In the genomic region with DNA sequence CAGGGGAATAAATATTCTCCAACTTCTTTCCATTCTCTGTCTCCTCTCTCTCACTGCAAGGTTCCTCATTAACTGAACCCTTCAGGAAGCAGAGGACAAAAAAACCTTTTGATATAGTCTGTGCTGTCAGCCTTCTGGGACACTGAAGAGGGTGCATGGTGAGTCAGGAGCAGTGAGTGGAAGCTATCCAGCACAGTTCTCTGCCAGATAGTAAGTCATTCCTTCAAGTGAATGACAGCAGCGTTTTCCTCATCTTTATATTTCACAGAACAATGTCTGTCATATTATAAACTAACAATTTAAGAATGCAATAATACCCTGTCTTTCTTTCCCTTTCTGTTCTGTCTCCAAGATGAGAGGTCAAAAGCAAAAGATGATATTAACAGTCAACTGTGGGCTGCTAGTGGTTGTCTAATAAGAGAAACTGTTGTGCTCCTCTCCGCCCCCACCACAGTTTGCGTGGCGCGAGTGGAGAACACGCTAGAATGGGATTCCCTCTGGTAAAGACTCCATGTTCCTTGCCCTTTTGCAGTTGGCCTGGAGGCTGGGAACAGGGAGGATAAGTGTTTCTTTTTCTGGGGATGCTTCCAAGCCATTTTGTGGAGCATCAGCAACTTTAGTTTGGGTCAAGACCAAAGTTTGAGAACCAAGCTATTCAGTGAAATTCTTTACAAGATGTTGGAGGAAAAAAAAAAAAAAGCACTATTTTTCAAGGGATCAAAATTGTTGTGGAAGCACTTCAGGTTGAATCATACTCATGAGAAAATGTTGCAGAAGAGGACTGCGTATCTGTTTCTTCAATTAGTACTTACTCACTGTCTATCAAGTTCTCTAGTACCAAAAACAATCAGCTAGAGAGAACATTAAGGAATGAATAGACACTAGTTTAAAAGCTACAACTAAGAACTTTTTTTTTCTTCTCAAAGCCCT, we compare ENCODE assay signal across 17 cellular contexts.
A peak's percentile ranks its signal among the peaks of the same experiment; 100 is the strongest.
DNase-seq lines count a peak whose midpoint lies in the region; ATAC-seq and TF ChIP-seq lines count a peak whose summit lies in the region.
"Had no signal": no experiment of that assay in that cellular context is flagged by ENCODE, and none has a peak within 500 bp of the region (broad histone marks: within the 10 kb centered on the region; RNA-seq: fewer than 3 reads in every experiment).

No MANE protein-coding gene starts in this region.

- H3K27ac ChIP-seq in colonic mucosa (no peak overlapping the region), mesenchymal stem cell (ENCODE audit: low read length, poor library complexity, severe bottlenecking) (no peak overlapping the region), thyroid gland (no peak overlapping the region)
- H3K27ac ChIP-seq: 22Rv1, cardiac muscle cell had no signal

- intact Hi-C loops in colonic mucosa (cut with DNase I) (no loop called here), thyroid gland (cut with DNase I) (no loop called here)

- peaks cover 41% of the 10 kb centered on the region for H3K27me3 Mint-ChIP-seq in activated CD8-positive, alpha-beta memory T cell treated with anti-CD3 and anti-CD28 coated beads, Interleukin-2, amount 10 ng/mL, durations not matched to agents 7 days and 5 days

- H3K4me2 ChIP-seq in mesenchymal stem cell (ENCODE audit: low read length, poor library complexity, severe bottlenecking): no peak overlapping the region

- H3K9me3 Mint-ChIP-seq in activated CD8-positive, alpha-beta memory T cell treated with anti-CD3 and anti-CD28 coated beads, Interleukin-2, amount 10 ng/mL, durations not matched to agents 7 days and 5 days (ENCODE audit: low read depth): no peaks in the 10 kb centered on the region
- H3K9me3 Mint-ChIP-seq: effector memory CD8-positive, alpha-beta T cell; T-helper 1 cell treated with Interleukin-12 subunit alpha and Interleukin-12 subunit beta and Interleukin-4 antibody, amounts not matched to agents 30 μg/mL and 1 μg/mL, for 36 hours had no signal

- TF ChIP-seq POLR2A in thyroid gland (IDR thresholded peaks at IDR 0.05): no peak

- H2AFZ ChIP-seq in mesenchymal stem cell (ENCODE audit: low read depth, low read length): no peak overlapping the region

- H3K36me3 ChIP-seq in colonic mucosa: no peaks in the 10 kb centered on the region
- no peaks in the 10 kb centered on the region for H3K36me3 ChIP-seq in mesenchymal stem cell (ENCODE audit: control insufficient read depth in 1 of 2, insufficient read depth in 2 of 2, low read depth in 1 of 2, low read length in 2 of 2)
- H3K36me3 ChIP-seq in thyroid gland: no peaks in the 10 kb centered on the region
- H3K36me3 ChIP-seq: cardiac muscle cell had no signal

- H3K4me1 Mint-ChIP-seq in activated CD8-positive, alpha-beta memory T cell treated with anti-CD3 and anti-CD28 coated beads, Interleukin-2, amount 10 ng/mL, durations not matched to agents 7 days and 5 days: peaks cover 3% of the 10 kb centered on the region

- CTCF ChIA-PET in activated CD8-positive, alpha-beta memory T cell treated with anti-CD3 and anti-CD28 coated beads, Interleukin-2, amount 10 ng/mL, durations not matched to agents 7 days and 5 days (lab: Charles Lee): no interaction called here

- WGBS in mesenchymal stem cell: 82% methylated on average over 6 of the region's 7 CpGs
- 82 to 87% methylated on average over 7 of the region's 7 CpGs for WGBS in thyroid gland, 2 donors

- no peak overlapping the region for H3K14ac ChIP-seq in mesenchymal stem cell (ENCODE audit: low read length in 2 of 2)

- H3K4ac ChIP-seq in mesenchymal stem cell (ENCODE audit: low read depth in 1 of 2, low read length in 2 of 2): no peak overlapping the region

- H3K9ac ChIP-seq in colonic mucosa (ENCODE audit: low read depth in 2 of 2, low read length in 2 of 2) (no peak overlapping the region), mesenchymal stem cell (ENCODE audit: low read length) (peak overlapping the region; percentile 23)

- no peak for TF ChIP-seq CTCF in colonic mucosa (IDR thresholded peaks at IDR 0.05)
- no peak for TF ChIP-seq CTCF in thyroid gland (IDR thresholded peaks at IDR 0.05)

- H3K27me3 ChIP-seq in colonic mucosa (no peaks in the 10 kb centered on the region), mesenchymal stem cell (ENCODE audit: control insufficient read depth in 1 of 2, insufficient read depth in 1 of 2, low read length in 2 of 2) (peaks cover 0 to 4% of the 10 kb centered on the region in 2 experiments), thyroid gland (no peaks in the 10 kb centered on the region)

- no peak overlapping the region for H2BK12ac ChIP-seq in mesenchymal stem cell (ENCODE audit: low read length in 2 of 2)

- no peak overlapping the region for H2AK5ac ChIP-seq in mesenchymal stem cell (ENCODE audit: low read length, severe bottlenecking)

- no peak overlapping the region for H4K91ac ChIP-seq in mesenchymal stem cell (ENCODE audit: low read length)

- DNase-seq in DMS153 (lab: John Stamatoyannopoulos, UW): peak; percentile 16
- DNase-seq in DMS153 treated with DMSO at 0.1 percent for 48 hours (lab: John Stamatoyannopoulos, UW; ENCODE audit: unreplicated experiment): no peak
- DNase-seq in colonic mucosa: peak; percentile 30
- DNase-seq in mesenchymal stem cell: no peak
- peak; percentile 5 to 6 for DNase-seq in thyroid gland
- DNase-seq in HT-29 (ENCODE audit: low spot score): no peak
- DNase-seq in activated CD8-positive, alpha-beta memory T cell treated with anti-CD3 and anti-CD28 coated beads, Interleukin-2, amount 10 ng/mL, durations not matched to agents 7 days and 5 days: no peak
- DNase-seq: activated naive CD4-positive, alpha-beta T cell treated with Interleukin-2 at 50 U/mL for 16 hours; CD4-positive, CD25-positive, alpha-beta regulatory T cell; effector memory CD8-positive, alpha-beta T cell; GDM1; glutamatergic neuron; retina had no signal

- H3K4me3 ChIP-seq in colonic mucosa (no peak overlapping the region), mesenchymal stem cell (ENCODE audit: insufficient read depth in 1 of 2, low read depth in 1 of 2, low read length in 2 of 2) (peak overlapping the region in 1 of 2 experiments; percentile 52), thyroid gland (replicated peaks in 1 of 3) (no peak overlapping the region)
- H3K4me3 ChIP-seq: cardiac muscle cell had no signal

- ATAC-seq in GM19035 (IDR thresholded peaks at IDR 0.05; ENCODE audit: unreplicated experiment): no peak
- ATAC-seq in activated CD8-positive, alpha-beta memory T cell treated with anti-CD3 and anti-CD28 coated beads, Interleukin-2, amount 10 ng/mL, durations not matched to agents 7 days and 5 days: no peak
- ATAC-seq: effector memory CD8-positive, alpha-beta T cell had no signal

- no peaks in the 10 kb centered on the region for H3K4me1 ChIP-seq in colonic mucosa
- H3K4me1 ChIP-seq in mesenchymal stem cell (ENCODE audit: control insufficient read depth, insufficient read depth, low read depth, low read length): no peaks in the 10 kb centered on the region
- H3K4me1 ChIP-seq in thyroid gland: peaks cover 0 to 5% of the 10 kb centered on the region in 2 donors

- peak overlapping the region in 1 of 2 experiments; percentile 18 for H3K18ac ChIP-seq in mesenchymal stem cell (ENCODE audit: low read depth in 1 of 2, low read length in 2 of 2)

- no peak overlapping the region for H2BK120ac ChIP-seq in mesenchymal stem cell (ENCODE audit: low read depth, low read length)

- no peak overlapping the region for H3K4me3 Mint-ChIP-seq in activated CD8-positive, alpha-beta memory T cell treated with anti-CD3 and anti-CD28 coated beads, Interleukin-2, amount 10 ng/mL, durations not matched to agents 7 days and 5 days
- H3K4me3 Mint-ChIP-seq: CD4-positive, CD25-positive, alpha-beta regulatory T cell; effector memory CD8-positive, alpha-beta T cell; T-helper 1 cell treated with Interleukin-12 subunit alpha and Interleukin-12 subunit beta and Interleukin-4 antibody, amounts not matched to agents 30 μg/mL and 1 μg/mL, for 36 hours had no signal

- no peak overlapping the region for H3K23ac ChIP-seq in mesenchymal stem cell (ENCODE audit: low read length in 2 of 2)

- H3K79me1 ChIP-seq in mesenchymal stem cell (replicated peaks; ENCODE audit: low read length, poor library complexity, severe bottlenecking): no peaks in the 10 kb centered on the region

- H2BK15ac ChIP-seq in mesenchymal stem cell (ENCODE audit: low read depth, poor library complexity, severe bottlenecking): no peak overlapping the region

- H3K27ac Mint-ChIP-seq in activated CD8-positive, alpha-beta memory T cell treated with anti-CD3 and anti-CD28 coated beads, Interleukin-2, amount 10 ng/mL, durations not matched to agents 7 days and 5 days: no peak overlapping the region
- H3K27ac Mint-ChIP-seq: CD4-positive, CD25-positive, alpha-beta regulatory T cell; effector memory CD8-positive, alpha-beta T cell; T-helper 1 cell treated with Interleukin-12 subunit alpha and Interleukin-12 subunit beta and Interleukin-4 antibody, amounts not matched to agents 30 μg/mL and 1 μg/mL, for 36 hours had no signal

- H4K8ac ChIP-seq in mesenchymal stem cell (ENCODE audit: low read length): no peak overlapping the region

- H3K36me3 Mint-ChIP-seq in activated CD8-positive, alpha-beta memory T cell treated with anti-CD3 and anti-CD28 coated beads, Interleukin-2, amount 10 ng/mL, durations not matched to agents 7 days and 5 days: no peaks in the 10 kb centered on the region
- H3K36me3 Mint-ChIP-seq: CD4-positive, CD25-positive, alpha-beta regulatory T cell had no signal

- H3K9me3 ChIP-seq in colonic mucosa (no peaks in the 10 kb centered on the region), mesenchymal stem cell (ENCODE audit: control insufficient read depth, low read length) (no peaks in the 10 kb centered on the region), thyroid gland (no peaks in the 10 kb centered on the region)

- H2BK5ac ChIP-seq in mesenchymal stem cell (ENCODE audit: low read depth, low read length, poor library complexity, severe bottlenecking): no peak overlapping the region

Comparison
In these comparisons a context has a peak if more than half of its experiments do, and no peak if none do; other contexts are left out.
1. DNase-seq: peak in DMS153 (single experiment), colonic mucosa (single experiment) and thyroid gland (2 of 2); none in DMS153 treated with DMSO at 0.1 percent for 48 hours (single experiment), mesenchymal stem cell (single experiment), HT-29 (single experiment) and activated CD8-positive, alpha-beta memory T cell treated with anti-CD3 and anti-CD28 coated beads, Interleukin-2, amount 10 ng/mL, durations not matched to agents 7 days and 5 days (single experiment).